In the genomic region with DNA sequence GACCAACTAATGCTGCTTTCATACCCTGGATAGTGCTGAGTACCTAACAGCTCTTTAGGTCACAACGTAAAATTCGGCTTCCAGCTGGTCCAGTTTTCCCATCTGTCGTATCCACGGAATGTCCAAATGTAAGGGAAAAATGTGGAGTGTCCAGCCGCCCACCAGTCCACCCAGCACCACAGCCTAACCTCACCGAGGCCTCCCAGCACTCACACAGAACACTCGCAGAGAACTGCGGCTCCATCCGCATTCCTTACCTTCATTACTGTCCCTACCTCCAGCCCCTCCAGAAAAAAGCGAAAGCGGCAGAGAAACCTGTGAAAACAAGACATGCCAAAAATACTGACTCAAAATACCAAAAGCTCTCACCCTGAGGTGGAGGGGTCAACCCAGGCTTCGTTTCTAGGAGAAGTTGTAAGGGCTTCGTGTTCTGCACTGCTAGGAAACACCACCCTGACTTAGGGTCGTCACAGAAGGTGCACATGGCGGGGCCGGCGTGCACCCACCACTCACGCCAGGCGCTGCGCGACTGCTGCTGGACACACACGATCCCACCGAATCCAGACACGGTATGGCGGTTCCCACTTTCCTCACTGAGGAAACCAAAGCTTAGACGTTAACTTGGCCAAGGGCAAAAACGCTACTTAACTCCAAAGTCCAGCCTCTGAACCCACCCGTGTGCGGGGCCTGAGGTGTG, we compare ENCODE assay signal across 15 cellular contexts.
DNase-seq lines count a peak whose midpoint lies in the region; ATAC-seq, FAIRE-seq and TF ChIP-seq lines count a peak whose summit lies in the region.
"Had no signal": no experiment of that assay in that cellular context is flagged by ENCODE, and none has a peak within 500 bp of the region (broad histone marks: within the 10 kb centered on the region; RNA-seq: fewer than 3 reads in every experiment).

No MANE protein-coding gene starts in this region.

- no peak for FAIRE-seq in HTR-8/SVneo (lab: Jason Lieb, UNC)
- FAIRE-seq: GM12878, K562 had no signal

- H3K9me3 ChIP-seq in heart right ventricle (no peaks in the 10 kb centered on the region), gastroesophageal sphincter (no peaks in the 10 kb centered on the region), parathyroid adenoma (ENCODE audit: control insufficient read depth, low read length) (no peaks in the 10 kb centered on the region), uterus (no peaks in the 10 kb centered on the region), prostate gland (no peaks in the 10 kb centered on the region)
- H3K9me3 ChIP-seq: thoracic aorta had no signal

- ATAC-seq in heart right ventricle (no peak), gastroesophageal sphincter (no peak), GM21529 (IDR thresholded peaks at IDR 0.05; ENCODE audit: unreplicated experiment) (no peak)
- ATAC-seq: activated CD4-positive, alpha-beta T cell treated with anti-CD3 and anti-CD28 coated beads for 36 hours; GM12878; K562 had no signal

- no peaks in the 10 kb centered on the region for H3K79me2 ChIP-seq in parathyroid adenoma

- no peak for TF ChIP-seq POLR2A in gastroesophageal sphincter (IDR thresholded peaks at IDR 0.05)
- no peak for TF ChIP-seq POLR2A in uterus (IDR thresholded peaks at IDR 0.05)
- no peak for TF ChIP-seq POLR2A in prostate gland (IDR thresholded peaks at IDR 0.05)

- H3K4me2 ChIP-seq in parathyroid adenoma (ENCODE audit: low read length): no peak overlapping the region

- DNase-seq in heart right ventricle (no peak), cardiac septum (ENCODE audit: low spot score) (no peak), uterus (no peak), HTR-8/SVneo (ENCODE audit: insufficient read length, low spot score) (no peak), prostate gland (ENCODE audit: low spot score) (no peak)
- DNase-seq: activated CD4-positive, alpha-beta T cell treated with anti-CD3 and anti-CD28 coated beads for 36 hours; DMS79; NCI-H2029 treated with DMSO at 0.1 percent for 48 hours had no signal

- no peak overlapping the region for H2AFZ ChIP-seq in parathyroid adenoma

- peak overlapping the region; percentile 90 to 99 (median 94) for H3K27ac ChIP-seq in heart right ventricle
- peak overlapping the region in 3 of 4 donors; percentile 77 to 90 (median 86) for H3K27ac ChIP-seq in gastroesophageal sphincter
- peak overlapping the region; percentile 34 for H3K27ac ChIP-seq in parathyroid adenoma
- peak overlapping the region; percentile 89 to 96 for H3K27ac ChIP-seq in uterus
- H3K27ac ChIP-seq in prostate gland: peak overlapping the region in 1 of 2 donors; percentile 52

- H3K4me1 ChIP-seq in heart right ventricle (peaks cover 30 to 74% (median 71%) of the 10 kb centered on the region in 9 donors), gastroesophageal sphincter (peaks cover 0 to 71% (median 31%) of the 10 kb centered on the region in 3 donors), parathyroid adenoma (peaks cover 6% of the 10 kb centered on the region), uterus (peaks cover 18 to 32% of the 10 kb centered on the region in 2 donors), prostate gland (replicated peaks) (peaks cover 5% of the 10 kb centered on the region)

- WGBS in heart right ventricle, 2 donors: 92% methylated on average over 29 of the region's 29 CpGs
- WGBS in gastroesophageal sphincter (ENCODE audit: low coverage in 1 of 2), 2 donors: 95 to 98% methylated on average over 17 to 18 of the region's 29 CpGs
- WGBS in prostate gland: 94% methylated on average over 29 of the region's 29 CpGs

- TF ChIP-seq EP300 in gastroesophageal sphincter (IDR thresholded peaks at IDR 0.05): no peak

- TF ChIP-seq CTCF in heart right ventricle (IDR thresholded peaks at IDR 0.05): no peak
- no peak for TF ChIP-seq CTCF in gastroesophageal sphincter (IDR thresholded peaks at IDR 0.05)
- no peak for TF ChIP-seq CTCF in parathyroid adenoma (IDR thresholded peaks at IDR 0.05)
- no peak for TF ChIP-seq CTCF in uterus (IDR thresholded peaks at IDR 0.05)
- TF ChIP-seq CTCF in prostate gland (IDR thresholded peaks at IDR 0.05): no peak

- H3K36me3 ChIP-seq in heart right ventricle (no peaks in the 10 kb centered on the region), gastroesophageal sphincter (no peaks in the 10 kb centered on the region), parathyroid adenoma (ENCODE audit: control insufficient read depth, insufficient read depth, low read length) (no peaks in the 10 kb centered on the region), uterus (no peaks in the 10 kb centered on the region), prostate gland (no peaks in the 10 kb centered on the region)
- H3K36me3 ChIP-seq: cardiac muscle cell, thoracic aorta had no signal

- H3K4me3 ChIP-seq in heart right ventricle (peak overlapping the region in 2 of 10 donors; percentile 40 to 49), gastroesophageal sphincter (no peak overlapping the region), parathyroid adenoma (ENCODE audit: low read depth, low read length) (no peak overlapping the region), uterus (no peak overlapping the region), prostate gland (no peak overlapping the region)
- H3K4me3 ChIP-seq: cardiac muscle cell, GM12878, K562, thoracic aorta had no signal

- H3K27me3 ChIP-seq in heart right ventricle (no peaks in the 10 kb centered on the region), gastroesophageal sphincter (no peaks in the 10 kb centered on the region), parathyroid adenoma (ENCODE audit: control insufficient read depth, insufficient read depth, low read length) (no peaks in the 10 kb centered on the region), uterus (no peaks in the 10 kb centered on the region), prostate gland (replicated peaks; ENCODE audit: insufficient read depth) (no peaks in the 10 kb centered on the region)
- H3K27me3 ChIP-seq: cardiac muscle cell had no signal

- intact Hi-C loops in heart right ventricle (cut with DNase I) (loop anchor here in 8 of 10 donors (2.0 to 10.0 kb wide), 10 partner anchors 35 to 100 kb away; partner anchors contain the start of gene GNA12 (in 4 of the 8)), cardiac septum (cut with DNase I) (loop anchor here (5.0 kb wide), 1 partner anchor 50 kb away; no protein-coding TSS in a partner anchor), uterus (cut with DNase I; ENCODE audit: low total_unique reads) (no loop called here), prostate gland (cut with DNase I) (loop anchor here (2.0 kb wide), 1 partner anchor 33 kb away; no protein-coding TSS in a partner anchor)

- H3K9ac ChIP-seq in parathyroid adenoma: no peak overlapping the region
